In the genomic region with DNA sequence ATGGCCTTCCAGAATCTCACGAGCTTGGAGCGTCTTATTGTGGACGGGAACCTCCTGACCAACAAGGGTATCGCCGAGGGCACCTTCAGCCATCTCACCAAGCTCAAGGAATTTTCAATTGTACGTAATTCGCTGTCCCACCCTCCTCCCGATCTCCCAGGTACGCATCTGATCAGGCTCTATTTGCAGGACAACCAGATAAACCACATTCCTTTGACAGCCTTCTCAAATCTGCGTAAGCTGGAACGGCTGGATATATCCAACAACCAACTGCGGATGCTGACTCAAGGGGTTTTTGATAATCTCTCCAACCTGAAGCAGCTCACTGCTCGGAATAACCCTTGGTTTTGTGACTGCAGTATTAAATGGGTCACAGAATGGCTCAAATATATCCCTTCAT, we compare ENCODE assay signal across 22 cellular contexts.
"Had no signal": no experiment of that assay in that cellular context is flagged by ENCODE, and none has a peak within 500 bp of the region (broad histone marks: within the 10 kb centered on the region; RNA-seq: fewer than 3 reads in every experiment).

No MANE protein-coding gene starts in this region.

- H3K27me3 ChIP-seq: dorsolateral prefrontal cortex, pancreas, right lobe of liver, stomach, thyroid gland, vagina had no signal

- H3K4me1 Mint-ChIP-seq: naive B cell; stimulated activated effector memory CD8-positive, alpha-beta T cell treated with anti-CD3 and anti-CD28 coated beads, Interleukin-12 subunit alpha, Interleukin-12 subunit beta, amount 100 ng/mL, for 72 hours had no signal

- H3K36me3 ChIP-seq: neutrophil, right lobe of liver, vagina had no signal

- H3K27ac ChIP-seq: dorsolateral prefrontal cortex, lower lobe of right lung, neutrophil, pancreas, right lobe of liver, stomach, thyroid gland, vagina had no signal

- DNase-seq: cortex of kidney; dorsolateral prefrontal cortex; effector CD4-positive, alpha-beta T cell; hypothalamus; left ventricle myocardium superior; lower lobe of right lung; mucosa of descending colon; naive B cell; pancreas; right lobe of liver; small intestine; stimulated activated CD4-positive, alpha-beta T cell treated with anti-CD3 and anti-CD28 coated beads, Interleukin-12 subunit alpha, Interleukin-12 subunit beta, amount 100 ng/mL, for 4 hours; stimulated activated CD4-positive, alpha-beta T cell treated with anti-CD3 and anti-CD28 coated beads, Interleukin-2, amount 100 ng/mL, for 24 hours; stimulated activated CD4-positive, alpha-beta T cell treated with anti-CD3 and anti-CD28 coated beads, Interleukin-4, amount 100 ng/mL, for 24 hours; stimulated activated naive CD4-positive, alpha-beta T cell treated with Interleukin-2 at 50 U/mL for 16 hours; stomach; thyroid gland had no signal

- H3K4me3 Mint-ChIP-seq: natural killer cell treated with Interleukin-12 subunit alpha and Interleukin-12 subunit beta and Interleukin-15 and Interleukin-18, amount 100 ng/mL, for 72 hours; neural crest cell; stimulated activated effector memory CD8-positive, alpha-beta T cell treated with anti-CD3 and anti-CD28 coated beads, Interleukin-12 subunit alpha, Interleukin-12 subunit beta, amount 100 ng/mL, for 72 hours had no signal

- H3K36me3 Mint-ChIP-seq: naive B cell; natural killer cell treated with Interleukin-12 subunit alpha and Interleukin-12 subunit beta and Interleukin-15 and Interleukin-18, amount 100 ng/mL, for 72 hours; stimulated activated effector memory CD8-positive, alpha-beta T cell treated with anti-CD3 and anti-CD28 coated beads, Interleukin-12 subunit alpha, Interleukin-12 subunit beta, amount 100 ng/mL, for 72 hours had no signal

- H3K9me3 Mint-ChIP-seq: natural killer cell treated with Interleukin-12 subunit alpha and Interleukin-12 subunit beta and Interleukin-15 and Interleukin-18, amount 100 ng/mL, for 72 hours; neural crest cell had no signal

- H3K9me3 ChIP-seq: lower lobe of right lung, neutrophil, pancreas, right lobe of liver, thyroid gland, vagina had no signal

- H3K27me3 Mint-ChIP-seq: naive B cell had no signal

- H3K27ac Mint-ChIP-seq: naive B cell; natural killer cell treated with Interleukin-12 subunit alpha and Interleukin-12 subunit beta and Interleukin-15 and Interleukin-18, amount 100 ng/mL, for 72 hours; stimulated activated effector memory CD8-positive, alpha-beta T cell treated with anti-CD3 and anti-CD28 coated beads, Interleukin-12 subunit alpha, Interleukin-12 subunit beta, amount 100 ng/mL, for 72 hours had no signal

- H3K4me3 ChIP-seq: dorsolateral prefrontal cortex, lower lobe of right lung, mucosa of descending colon, pancreas, right lobe of liver, stomach, thyroid gland, vagina had no signal

- ATAC-seq: left ventricle myocardium superior; lower lobe of right lung; mucosa of descending colon; natural killer cell treated with Interleukin-12 subunit alpha and Interleukin-12 subunit beta and Interleukin-15 and Interleukin-18, amount 100 ng/mL, for 72 hours; right lobe of liver; stimulated activated effector memory CD8-positive, alpha-beta T cell treated with anti-CD3 and anti-CD28 coated beads, Interleukin-12 subunit alpha, Interleukin-12 subunit beta, amount 100 ng/mL, for 72 hours had no signal

- H3K4me1 ChIP-seq: lower lobe of right lung, pancreas, right lobe of liver, stomach, thyroid gland, vagina had no signal
